Comparison of ENCODE assay signal across 22 cellular contexts in the genomic region with DNA sequence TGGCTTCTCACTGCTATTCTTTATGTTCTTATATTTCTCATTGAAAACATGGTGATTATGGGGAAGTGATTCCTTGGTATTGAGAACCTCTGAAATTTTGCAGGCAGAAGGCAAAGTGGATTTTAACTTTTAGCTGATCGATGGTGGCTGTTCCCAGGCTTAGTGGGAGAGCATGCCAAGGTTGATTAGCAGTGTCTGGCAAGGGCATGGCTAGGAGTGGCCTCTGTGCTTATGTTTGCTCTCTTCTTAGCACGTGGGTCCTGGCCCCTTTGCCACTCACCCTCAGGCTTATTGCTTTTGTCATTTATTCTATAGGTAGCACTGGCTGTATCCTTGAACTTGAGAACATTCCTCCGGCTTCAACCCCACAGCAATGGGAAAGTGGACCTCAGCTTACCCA. TPM values are rescaled to one million over a fixed set of nuclear protein-coding genes. Genes with fewer than 3 reads are reported as not detected.
DNase-seq lines count a peak whose midpoint lies in the region; ATAC-seq and TF ChIP-seq lines count a peak whose summit lies in the region.
"Had no signal": no experiment of that assay in that cellular context is flagged by ENCODE, and none has a peak within 500 bp of the region (broad histone marks: within the 10 kb centered on the region; RNA-seq: fewer than 3 reads in every experiment).

No MANE protein-coding gene starts in this region.

- no peaks in the 10 kb centered on the region for H3K9me3 Mint-ChIP-seq in brain
- no peaks in the 10 kb centered on the region for H3K9me3 Mint-ChIP-seq in neural progenitor cell
- H3K9me3 Mint-ChIP-seq: CD8-positive, alpha-beta memory T cell had no signal

- H3K27me3 Mint-ChIP-seq in brain (peaks cover 3% of the 10 kb centered on the region), neural progenitor cell (ENCODE audit: insufficient read depth, low read depth) (peaks cover 3% of the 10 kb centered on the region)

- no peak overlapping the region for H3K27ac Mint-ChIP-seq in brain
- H3K27ac Mint-ChIP-seq in neural progenitor cell, result no peak overlapping the region

- ATAC-seq in esophagus mucosa (no peak), HG03354 (IDR thresholded peaks at IDR 0.05; ENCODE audit: poor library complexity, severe bottlenecking, unreplicated experiment) (no peak)
- ATAC-seq: Right ventricle myocardium inferior had no signal

- DNase-seq in mesenchymal stem cell, result no peak
- no peak for DNase-seq in neural progenitor cell (ENCODE audit: low spot score)
- no peak for DNase-seq in putamen (ENCODE audit: low spot score)
- DNase-seq: C1 segment of cervical spinal cord; CD8-positive, alpha-beta memory T cell; GM23248; HCEC 1CT; IMR-90; MG63; NCI-H1048; NCI-H1436 treated with DMSO at 0.1 percent for 48 hours; NCI-H2029; NCI-H2171 treated with DMSO at 0.1 percent for 48 hours; NCI-H446 treated with DMSO at 0.1 percent for 48 hours; NCI-H69; NK-92 treated with Interleukin-12 subunit alpha and Interleukin-12 subunit beta, amount 100 ng/mL, for 24 hours; Peyer's patch had no signal

- H3K27ac ChIP-seq in HEK293 (ENCODE audit: extremely low read depth, low read depth, low read length), result no peak overlapping the region
- H3K27ac ChIP-seq in mesenchymal stem cell (ENCODE audit: low read length, poor library complexity, severe bottlenecking), result no peak overlapping the region
- H3K27ac ChIP-seq in neural progenitor cell, result no peak overlapping the region
- H3K27ac ChIP-seq: GM23248, Peyer's patch had no signal

- H3K36me3 Mint-ChIP-seq in brain, result peaks cover 53% of the 10 kb centered on the region
- H3K36me3 Mint-ChIP-seq in neural progenitor cell, result peaks cover 23% of the 10 kb centered on the region

- no peaks in the 10 kb centered on the region for H3F3A ChIP-seq in neural progenitor cell (ENCODE audit: low read depth)

- no peak overlapping the region for H3K4ac ChIP-seq in mesenchymal stem cell (ENCODE audit: low read depth in 1 of 2, low read length in 2 of 2)

- H3K4me1 ChIP-seq in HEK293 (ENCODE audit: control insufficient read depth, insufficient read depth, low read length) (no peaks in the 10 kb centered on the region), mesenchymal stem cell (ENCODE audit: control insufficient read depth, insufficient read depth, low read depth, low read length) (peaks cover 6% of the 10 kb centered on the region), neural progenitor cell (peaks cover 15% of the 10 kb centered on the region)

- H3K4me1 Mint-ChIP-seq in brain (peaks cover 47% of the 10 kb centered on the region), neural progenitor cell (peaks cover 28% of the 10 kb centered on the region)

- H4K91ac ChIP-seq in mesenchymal stem cell (ENCODE audit: low read length), result no peak overlapping the region

- H3K4me3 Mint-ChIP-seq in brain, result peak overlapping the region in 4 of 5 experiments; percentile 90 to 98 (median 92)
- peak overlapping the region; percentile 52 for H3K4me3 Mint-ChIP-seq in neural progenitor cell

- H3K4me2 ChIP-seq in mesenchymal stem cell (ENCODE audit: low read length, poor library complexity, severe bottlenecking) (no peak overlapping the region), neural progenitor cell (no peak overlapping the region)

- H2BK120ac ChIP-seq in mesenchymal stem cell (ENCODE audit: low read depth, low read length), result no peak overlapping the region

- 100% methylated on average over 2 of the region's 3 CpGs for WGBS in mesenchymal stem cell

- H3K36me3 ChIP-seq in HEK293 (ENCODE audit: control insufficient read depth in 2 of 2, insufficient read depth in 1 of 2, low read length in 2 of 2), result peaks cover under 1 to 49% of the 10 kb centered on the region in 2 experiments; a peak in 2 of 3 replicates
- H3K36me3 ChIP-seq in mesenchymal stem cell (ENCODE audit: control insufficient read depth in 1 of 2, insufficient read depth in 2 of 2, low read depth in 1 of 2, low read length in 2 of 2), result peaks cover 30 to 49% of the 10 kb centered on the region in 2 experiments
- no peaks in the 10 kb centered on the region for H3K36me3 ChIP-seq in neural progenitor cell

- peaks cover 30% of the 10 kb centered on the region for H3K79me1 ChIP-seq in mesenchymal stem cell (replicated peaks; ENCODE audit: low read length, poor library complexity, severe bottlenecking)

- H4K8ac ChIP-seq in mesenchymal stem cell (ENCODE audit: low read length), result peak overlapping the region; percentile 19

- no peak overlapping the region for H2AK5ac ChIP-seq in mesenchymal stem cell (ENCODE audit: low read length, severe bottlenecking)

- H3K4me3 ChIP-seq in HEK293 (ENCODE audit: low read depth, low read length) (no peak overlapping the region), mesenchymal stem cell (ENCODE audit: insufficient read depth in 1 of 2, low read depth in 1 of 2, low read length in 2 of 2) (no peak overlapping the region), neural progenitor cell (no peak overlapping the region)
- H3K4me3 ChIP-seq: GM23248, MG63 had no signal

- no peaks in the 10 kb centered on the region for H3K27me3 ChIP-seq in mesenchymal stem cell (ENCODE audit: control insufficient read depth in 1 of 2, insufficient read depth in 1 of 2, low read length in 2 of 2)
- H3K27me3 ChIP-seq in neural progenitor cell, result no peaks in the 10 kb centered on the region
- H3K27me3 ChIP-seq: MG63, Peyer's patch had no signal

- no peak for TF ChIP-seq CTCF in HEK293 (tag by site-specific recombination; IDR thresholded peaks at IDR 0.05)
- no peak for TF ChIP-seq CTCF in brain (conservative IDR thresholded peaks at IDR 0.05)
- TF ChIP-seq CTCF in neural progenitor cell (IDR thresholded peaks at IDR 0.05), result no peak

- no peak overlapping the region for H3K23ac ChIP-seq in mesenchymal stem cell (ENCODE audit: low read length in 2 of 2)

- peaks cover 5% of the 10 kb centered on the region for H4K20me1 ChIP-seq in neural progenitor cell (ENCODE audit: low read depth)

- H2AFZ ChIP-seq in mesenchymal stem cell (ENCODE audit: low read depth, low read length) (no peak overlapping the region), neural progenitor cell (replicated peaks) (no peak overlapping the region)
- H2AFZ ChIP-seq: GM23248 had no signal

- POLR2A ChIA-PET in HEK293 (lab: Yijun Ruan, JAX), result interaction anchor here (2.8 kb wide), 1 partner anchor 10 kb away, joined by 8 read pairs; no protein-coding TSS in a partner anchor

- no peak overlapping the region for H3K14ac ChIP-seq in mesenchymal stem cell (ENCODE audit: low read length in 2 of 2)

- peaks cover 25% of the 10 kb centered on the region for H3K79me2 ChIP-seq in neural progenitor cell (ENCODE audit: low read depth)

- H2BK5ac ChIP-seq in mesenchymal stem cell (ENCODE audit: low read depth, low read length, poor library complexity, severe bottlenecking), result no peak overlapping the region

- CTCF ChIA-PET in HEK293 (lab: Yijun Ruan, JAX), result interaction anchor here (1.1 to 1.2 kb wide), 2 partner anchors 19 to 144 kb away, joined by 3 to 5 read pairs; no protein-coding TSS in a partner anchor

- H2BK15ac ChIP-seq in mesenchymal stem cell (ENCODE audit: low read depth, poor library complexity, severe bottlenecking), result no peak overlapping the region

- no peak overlapping the region for H2BK12ac ChIP-seq in mesenchymal stem cell (ENCODE audit: low read length in 2 of 2)

- H3K9me3 ChIP-seq in HEK293 (ENCODE audit: control insufficient read depth, insufficient read depth, low read depth, low read length), result no peaks in the 10 kb centered on the region
- no peaks in the 10 kb centered on the region for H3K9me3 ChIP-seq in mesenchymal stem cell (ENCODE audit: control insufficient read depth, low read length)
- H3K9me3 ChIP-seq in neural progenitor cell (ENCODE audit: low read depth), result no peaks in the 10 kb centered on the region
- H3K9me3 ChIP-seq: MG63, Peyer's patch had no signal

- H3K9ac ChIP-seq in mesenchymal stem cell (ENCODE audit: low read length), result no peak overlapping the region
- no peak overlapping the region for H3K9ac ChIP-seq in neural progenitor cell
- H3K9ac ChIP-seq: GM23248 had no signal

- no peak overlapping the region for H3K18ac ChIP-seq in mesenchymal stem cell (ENCODE audit: low read depth in 1 of 2, low read length in 2 of 2)

TF ChIP-seq in HEK293, 187 proteins besides CTCF, POLR2A, EP300 and RAD21:
- TF ChIP-seq, protein P1, sequence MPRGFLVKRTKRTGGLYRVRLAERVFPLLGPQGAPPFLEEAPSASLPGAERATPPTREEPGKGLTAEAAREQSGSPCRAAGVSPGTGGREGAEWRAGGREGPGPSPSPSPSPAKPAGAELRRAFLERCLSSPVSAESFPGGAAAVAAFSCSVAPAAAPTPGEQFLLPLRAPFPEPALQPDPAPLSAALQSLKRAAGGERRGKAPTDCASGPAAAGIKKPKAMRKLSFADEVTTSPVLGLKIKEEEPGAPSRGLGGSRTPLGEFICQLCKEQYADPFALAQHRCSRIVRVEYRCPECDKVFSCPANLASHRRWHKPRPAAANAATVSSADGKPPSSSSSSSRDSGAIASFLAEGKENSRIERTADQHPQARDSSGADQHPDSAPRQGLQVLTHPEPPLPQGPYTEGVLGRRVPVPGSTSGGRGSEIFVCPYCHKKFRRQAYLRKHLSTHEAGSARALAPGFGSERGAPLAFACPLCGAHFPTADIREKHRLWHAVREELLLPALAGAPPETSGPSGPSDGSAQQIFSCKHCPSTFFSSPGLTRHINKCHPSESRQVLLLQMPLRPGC (tag by site-specific recombination; IDR thresholded peaks at IDR 0.05), result no peak
- TF ChIP-seq ZBTB17 (tag by site-specific recombination; IDR thresholded peaks at IDR 0.05) (peak; percentile 68), ZNF843 (tag by site-specific recombination; IDR thresholded peaks at IDR 0.05) (no peak), ZNF16 (tag by site-specific recombination; IDR thresholded peaks at IDR 0.05; ENCODE audit: low read depth) (no peak), PRDM1 (tag by site-specific recombination; IDR thresholded peaks at IDR 0.05) (no peak), ZSCAN30 (tag by site-specific recombination; IDR thresholded peaks at IDR 0.05) (no peak)

RNA-seq across cellular contexts. Expression of a gene that starts 2.1 kb away (rescaled TPM):
- polyA plus RNA-seq in brain (ENCODE audit: insufficient read depth, low read depth, low replicate concordance), result 33.4 TPM
- 48.3 TPM for polyA plus RNA-seq in mesenchymal stem cell (2013, experiment 1 of 2)
- polyA plus RNA-seq in mesenchymal stem cell (2013, experiment 2 of 2), result 46.7 TPM
- total RNA-seq in neural progenitor cell (ENCODE audit: low replicate concordance) (8.3 and 20.1 TPM in 2 replicates), esophagus mucosa (55.2 TPM)

RNA-seq across cellular contexts. Expression of a gene that starts 2.4 kb away (rescaled TPM):
- polyA plus RNA-seq in brain (ENCODE audit: insufficient read depth, low read depth, low replicate concordance), result 62.8 TPM
- 52.7 TPM for polyA plus RNA-seq in mesenchymal stem cell (2013, experiment 1 of 2)
- polyA plus RNA-seq in mesenchymal stem cell (2013, experiment 2 of 2), result 55.4 TPM
- total RNA-seq in neural progenitor cell (ENCODE audit: low replicate concordance), result 24.7 and 34.5 TPM in 2 replicates
- 74.2 TPM for total RNA-seq in esophagus mucosa
